Comparison of ENCODE assay signal across 10 cellular contexts in genomic region chr3:8503461-8503860, GRCh38. TPM values are rescaled to one million over a fixed set of nuclear protein-coding genes. Genes with fewer than 3 reads are reported as not detected.
DNase-seq lines count a peak whose midpoint lies in the region; ATAC-seq, FAIRE-seq and TF ChIP-seq lines count a peak whose summit lies in the region.
"Had no signal": no experiment of that assay in that cellular context is flagged by ENCODE, and none has a peak within 500 bp of the region (broad histone marks: within the 10 kb centered on the region; RNA-seq: fewer than 3 reads in every experiment).

No MANE protein-coding gene starts in this region.

- H3K9ac ChIP-seq in HepG2 (ENCODE audit: insufficient read depth, low read depth, low read length) = no peak overlapping the region
- no peak overlapping the region for H3K9ac ChIP-seq in mammary epithelial cell (ENCODE audit: insufficient read depth, low read length)
- no peak overlapping the region for H3K9ac ChIP-seq in mucosa of rectum (ENCODE audit: low read depth in 1 of 2, low read length in 2 of 2)

- in situ Hi-C loops in HepG2 (cut with HindIII; ENCODE audit: extremely low pct_ligation_motif_present, low pct_unique_long_range_greater_than_20kb) (loop anchor here (5.0 kb wide), 1 partner anchor 61 kb away; no protein-coding TSS in a partner anchor), mammary epithelial cell (cut with MboI; ENCODE audit: low sequenced_read_pairs in 2 of 2) (no loop called here)

- no peaks in the 10 kb centered on the region for H4K20me1 ChIP-seq in HepG2 (ENCODE audit: insufficient read depth, low read length)
- no peaks in the 10 kb centered on the region for H4K20me1 ChIP-seq in mammary epithelial cell (ENCODE audit: insufficient read depth, low read length)

- H2AFZ ChIP-seq in HepG2 (ENCODE audit: low read length) (no peak overlapping the region), mammary epithelial cell (ENCODE audit: low read depth, low read length) (no peak overlapping the region)

- no peak for TF ChIP-seq EP300 in HepG2 (IDR thresholded peaks at IDR 0.05; ENCODE audit: low read depth in 2 of 2, low read length in 2 of 2)
- no peak for TF ChIP-seq EP300 in HepG2 (CRISPR knock-in tag; IDR thresholded peaks at IDR 0.05; ENCODE audit: borderline replicate concordance)

- DNase-seq in HepG2 (ENCODE audit: low spot score) (no peak), right lobe of liver (no peak), mammary epithelial cell (peak; percentile 59), aorta (no peak), NCI-H1930 (lab: John Stamatoyannopoulos, UW) (no peak), NCI-H1092 (lab: John Stamatoyannopoulos, UW) (no peak)
- no peak for DNase-seq in activated CD8-positive, alpha-beta memory T cell treated with anti-CD3 and anti-CD28 coated beads for 24 hours
- DNase-seq: C1 segment of cervical spinal cord, left colon had no signal

- POLR2A ChIA-PET in HepG2 (lab: Yijun Ruan, JAX) = interaction anchor here (2.3 kb wide), 1 partner anchor 25 kb away, joined by 16 read pairs; no protein-coding TSS in a partner anchor

- BruUV-seq in HepG2 (replicated peaks; lab: Mats Ljungman, UMichigan) (no TSS peak), mammary epithelial cell (replicated peaks; lab: Mats Ljungman, UMichigan) (no TSS peak)

- H3K4me2 ChIP-seq in HepG2 (ENCODE audit: low read depth, low read length) (peak overlapping the region; percentile 69; the same call in 1 of the 2 replicates), mammary epithelial cell (ENCODE audit: insufficient read depth, low read depth, low read length) (no peak overlapping the region)

- TF ChIP-seq CTCF in HepG2 (CRISPR knock-in tag; IDR thresholded peaks at IDR 0.05) (no peak), right lobe of liver (IDR thresholded peaks at IDR 0.05) (no peak), mammary epithelial cell (conservative IDR thresholded peaks at IDR 0.05 in 1 of 2, IDR thresholded peaks at IDR 0.05 in 1 of 2; ENCODE audit: extremely low read depth in 1 of 2, insufficient read depth in 1 of 2, low read depth in 1 of 2, low read length in 2 of 2) (no peak)

- no peaks in the 10 kb centered on the region for H3K36me3 ChIP-seq in HepG2 (replicated peaks in 1 of 2; ENCODE audit: control insufficient read depth in 1 of 2, insufficient read depth in 2 of 2, low read length in 2 of 2)
- H3K36me3 ChIP-seq in right lobe of liver = no peaks in the 10 kb centered on the region
- no peaks in the 10 kb centered on the region for H3K36me3 ChIP-seq in mammary epithelial cell (ENCODE audit: insufficient read depth, low read length)
- no peaks in the 10 kb centered on the region for H3K36me3 ChIP-seq in mucosa of rectum (ENCODE audit: control insufficient read depth in 2 of 2, insufficient read depth in 2 of 2, low read length in 2 of 2)
- peaks cover 0 to 8% of the 10 kb centered on the region in 2 donors for H3K36me3 ChIP-seq in aorta (ENCODE audit: control insufficient read depth in 1 of 2, insufficient read depth in 2 of 2, low read length in 1 of 2)

- no peaks in the 10 kb centered on the region for H3K27me3 ChIP-seq in HepG2 (ENCODE audit: control insufficient read depth in 1 of 2, insufficient read depth in 2 of 2, low read length in 2 of 2)
- H3K27me3 ChIP-seq in right lobe of liver = no peaks in the 10 kb centered on the region
- no peaks in the 10 kb centered on the region for H3K27me3 ChIP-seq in mammary epithelial cell (ENCODE audit: insufficient read depth, low read length)
- no peaks in the 10 kb centered on the region for H3K27me3 ChIP-seq in mucosa of rectum (ENCODE audit: control insufficient read depth in 2 of 2, insufficient read depth in 2 of 2, low read length in 2 of 2)
- H3K27me3 ChIP-seq in aorta (ENCODE audit: control insufficient read depth in 1 of 2, insufficient read depth in 2 of 2, low read length in 1 of 2) = no peaks in the 10 kb centered on the region

- ATAC-seq in HepG2 (no peak), right lobe of liver (no peak), aorta (ENCODE audit: low FRiP score) (no peak)
- ATAC-seq: left colon had no signal

- intact Hi-C loops in HepG2 (cut with micrococcal nuclease; ENCODE audit: unreplicated experiment) = loop anchor here (10.0 kb wide), 1 partner anchor 101 kb away; no protein-coding TSS in a partner anchor
- intact Hi-C loops in right lobe of liver (cut with DNase I) = no loop called here
- intact Hi-C loops in mammary epithelial cell (cut with micrococcal nuclease) = loop anchor here (5.0 kb wide), 1 partner anchor 124 kb away; no protein-coding TSS in a partner anchor
- intact Hi-C loops in aorta (cut with DNase I) = loop anchor here (5.0 kb wide), 1 partner anchor 46 kb away; no protein-coding TSS in a partner anchor

- no peak for TF ChIP-seq RAD21 in HepG2 (CRISPR knock-in tag; IDR thresholded peaks at IDR 0.05)

- H3K4me3 ChIP-seq in HepG2 (replicated peaks in 1 of 3; ENCODE audit: insufficient read depth in 1 of 3, low read depth in 2 of 3, low read length in 3 of 3) (no peak overlapping the region), right lobe of liver (no peak overlapping the region), mammary epithelial cell (replicated peaks in 1 of 3; ENCODE audit: insufficient read depth in 1 of 3, low read depth in 2 of 3, low read length in 3 of 3) (no peak overlapping the region), mucosa of rectum (ENCODE audit: low read length in 2 of 2) (peak overlapping the region in 1 of 2 donors; percentile 27), aorta (ENCODE audit: low read length in 2 of 2) (peak overlapping the region; percentile 90 to 92)

- FAIRE-seq in HepG2 (lab: Jason Lieb, UNC) = no peak

- CTCF ChIA-PET in HepG2 (lab: Yijun Ruan, JAX; ENCODE audit: low intra/inter-chr PET ratio, low total read pairs) (no interaction called here), mammary epithelial cell (lab: Charles Lee; ENCODE audit: low non-redundant PET) (no interaction called here)

- H3K4me1 ChIP-seq in HepG2 (ENCODE audit: insufficient read depth, low read length) = peaks cover 60% of the 10 kb centered on the region
- H3K4me1 ChIP-seq in right lobe of liver = peaks cover 0 to 36% (median 15%) of the 10 kb centered on the region in 4 donors
- peaks cover 32% of the 10 kb centered on the region for H3K4me1 ChIP-seq in mammary epithelial cell (ENCODE audit: insufficient read depth, low read length)
- peaks cover 12 to 33% of the 10 kb centered on the region in 2 donors for H3K4me1 ChIP-seq in mucosa of rectum (ENCODE audit: control insufficient read depth in 2 of 2, insufficient read depth in 2 of 2, low read length in 2 of 2)
- peaks cover 0 to 3% of the 10 kb centered on the region in 2 donors for H3K4me1 ChIP-seq in aorta (ENCODE audit: control insufficient read depth in 1 of 2, insufficient read depth in 2 of 2, low read length in 2 of 2)

- H3K79me2 ChIP-seq in HepG2 (ENCODE audit: insufficient read depth, low read length) (no peaks in the 10 kb centered on the region), mammary epithelial cell (ENCODE audit: insufficient read depth, low read length) (no peaks in the 10 kb centered on the region)

- H3K9me3 ChIP-seq in HepG2 (ENCODE audit: low read length) (no peaks in the 10 kb centered on the region), right lobe of liver (no peaks in the 10 kb centered on the region), mammary epithelial cell (replicated peaks; ENCODE audit: insufficient read depth, low read length) (no peaks in the 10 kb centered on the region), mucosa of rectum (ENCODE audit: control insufficient read depth in 2 of 2, low read length in 2 of 2) (no peaks in the 10 kb centered on the region), aorta (ENCODE audit: control insufficient read depth, low read length) (no peaks in the 10 kb centered on the region)

- no peak for TF ChIP-seq POLR2A in HepG2 (IDR thresholded peaks at IDR 0.05; ENCODE audit: insufficient read depth in 1 of 2, low read depth in 2 of 2, low read length in 2 of 2)
- no peak for TF ChIP-seq POLR2A in right lobe of liver (IDR thresholded peaks at IDR 0.05)

- H3K27ac ChIP-seq in HepG2 (ENCODE audit: extremely low read length, insufficient read depth, low read length) = no peak overlapping the region
- no peak overlapping the region for H3K27ac ChIP-seq in right lobe of liver
- H3K27ac ChIP-seq in mammary epithelial cell (ENCODE audit: insufficient read depth, low read depth, low read length) = no peak overlapping the region
- H3K27ac ChIP-seq in mucosa of rectum (ENCODE audit: low read depth in 2 of 2, low read length in 2 of 2) = peak overlapping the region; percentile 18 to 38
- peak overlapping the region; percentile 66 to 88 for H3K27ac ChIP-seq in aorta (ENCODE audit: low read depth in 1 of 2, low read length in 2 of 2)

- dilution Hi-C loops in mammary epithelial cell (cut with HindIII; ENCODE audit: low sequenced_read_pairs) = no loop called here

- WGBS in HepG2 (ENCODE audit: low lambda C conversion rate) = 86% methylated on average over 1 of the region's 1 CpG
- WGBS in right lobe of liver (ENCODE audit: insufficient coverage, low coverage, low lambda C conversion rate, missing lambda C conversion rate) = 79% methylated on average over 1 of the region's 1 CpG
- WGBS in mammary epithelial cell (ENCODE audit: low coverage, missing lambda C conversion rate) = 100% methylated on average over 1 of the region's 1 CpG
- WGBS in aorta, 2 donors = 5 to 8% methylated on average over 1 of the region's 1 CpG

RNA-seq across cellular contexts. Expression of gene LMCD1, which starts 1.8 kb away (rescaled TPM):
- 6.1 and 6.2 TPM in 2 replicates for total RNA-seq in HepG2 (2016; rRNA removed; fragmentation: Illumina TruSeq; extraction: Trizol)
- 1.7 and 2.4 TPM in 2 replicates for total RNA-seq in HepG2 (2016; cell fraction: cytosol; rRNA removed; fragmentation: Illumina TruSeq; extraction: Trizol; ENCODE audit: low read depth)
- 5.4 and 5.9 TPM in 2 replicates for total RNA-seq in HepG2 (2016; cell fraction: insoluble cytoplasmic fraction; rRNA removed; fragmentation: Illumina TruSeq; extraction: Trizol)
- total RNA-seq in HepG2 (2016; cell fraction: membrane; rRNA removed; fragmentation: Illumina TruSeq; extraction: Trizol) = 4.3 and 4.7 TPM in 2 replicates
- 3.8 and 6.4 TPM in 2 replicates for total RNA-seq in HepG2 (2016; cell fraction: nucleus; rRNA removed; fragmentation: Illumina TruSeq; extraction: Trizol)
- 6.1 and 7.1 TPM in 2 replicates for polyA plus RNA-seq in HepG2 (2011; rRNA removed)
- polyA plus RNA-seq in HepG2 (2011; cell fraction: cytosol; rRNA removed) = 5.3 and 8.6 TPM in 2 replicates
- polyA plus RNA-seq in HepG2 (2011; cell fraction: nucleus; rRNA removed) = 4.5 and 4.6 TPM in 2 replicates
- 8.2 and 10.5 TPM in 2 replicates for polyA plus RNA-seq in HepG2 (2012)
- 1.5 and 2.2 TPM in 2 replicates for polyA plus RNA-seq in HepG2 (2016; cell fraction: cytosol; fragmentation: Illumina TruSeq; extraction: Trizol; ENCODE audit: low read depth)
- polyA plus RNA-seq in HepG2 (2016; cell fraction: insoluble cytoplasmic fraction; fragmentation: Illumina TruSeq; extraction: Trizol; ENCODE audit: low read depth) = 6.6 and 6.8 TPM in 2 replicates
- polyA plus RNA-seq in HepG2 (2016; cell fraction: membrane; fragmentation: Illumina TruSeq; extraction: Trizol; ENCODE audit: low read depth) = 3.0 and 3.5 TPM in 2 replicates
- 3.4 and 4.0 TPM in 2 replicates for polyA plus RNA-seq in HepG2 (2016; cell fraction: nucleus; fragmentation: Illumina TruSeq; extraction: Trizol; ENCODE audit: insufficient read depth, low read depth)
- polyA minus RNA-seq in HepG2 (2011; rRNA and poly(A)+ RNA removed; ENCODE audit: low replicate concordance) = 0.09 and 5.2 TPM in 2 replicates
- polyA minus RNA-seq in HepG2 (2011; cell fraction: cytosol; rRNA and poly(A)+ RNA removed) = 3.3 and 4.0 TPM in 2 replicates
- 4.4 and 9.5 TPM in 2 replicates for polyA minus RNA-seq in HepG2 (2011; cell fraction: nucleus; rRNA and poly(A)+ RNA removed)
- 10 to 100 TPM in 3 of 6 experiments, 1 to 10 TPM in 3; 3.0 to 24.0 (median 8.4) TPM for total RNA-seq in right lobe of liver
- total RNA-seq in mammary epithelial cell = 1 to 10 TPM; 1.9 to 4.5 TPM
- 4.4 TPM for polyA plus RNA-seq in mammary epithelial cell
- 6.4 TPM for polyA minus RNA-seq in mammary epithelial cell
- total RNA-seq in aorta = 1,000 to 10,000 TPM in 1 of 2 donors, 100 to 1,000 TPM in 1; 192 to 1,289 TPM
- polyA plus RNA-seq in aorta = 100 to 1,000 TPM; 347 to 416 TPM

Comparison
In these comparisons a context has a peak if more than half of its experiments do, and no peak if none do; other contexts are left out.
1. intact Hi-C loops: an anchor here in HepG2 (10.0 kb wide), mammary epithelial cell (5.0 kb wide) and aorta (5.0 kb wide); none called in right lobe of liver.
2. H3K27ac ChIP-seq: peak in mucosa of rectum (2 of 2) and aorta (2 of 2); none in HepG2 (single experiment), right lobe of liver (0 of 3) and mammary epithelial cell (single experiment).
3. H3K4me3 ChIP-seq: peak in aorta (2 of 2); none in HepG2 (0 of 3), right lobe of liver (0 of 3) and mammary epithelial cell (0 of 3).
4. RNA of gene LMCD1, which starts 1.8 kb away (total RNA-seq): 192 to 1,289 TPM in aorta; 3.0 to 24.0 TPM in right lobe of liver, 1.7 to 6.4 TPM in HepG2 and 1.9 to 4.5 TPM in mammary epithelial cell; every median in the first group is over 4 times any median in the second.